ENCODE assay signal across 13 cellular contexts in genomic region chr7:117810642-117811512, GRCh38.
A peak's percentile ranks its signal among the peaks of the same experiment; 100 is the strongest.
DNase-seq lines count a peak whose midpoint lies in the region; ATAC-seq, FAIRE-seq and TF ChIP-seq lines count a peak whose summit lies in the region.
"Had no signal": no experiment of that assay in that cellular context is flagged by ENCODE, and none has a peak within 500 bp of the region (broad histone marks: within the 10 kb centered on the region; RNA-seq: fewer than 3 reads in every experiment).

No MANE protein-coding gene starts in this region.

- H3K27ac ChIP-seq in mesodermal cell (ENCODE audit: low read depth, low read length, severe bottlenecking) (peak overlapping the region; percentile 3), psoas muscle (no peak overlapping the region)
- H3K27ac ChIP-seq: ovary had no signal

- DNase-seq in EL, result peak; percentile 58
- peak; percentile 88 for DNase-seq in NCI-H345 treated with DMSO at 0.1 percent for 48 hours (lab: John Stamatoyannopoulos, UW; ENCODE audit: unreplicated experiment)
- DNase-seq in epithelial cell of esophagus (ENCODE audit: low read depth), result peak; percentile 36
- DNase-seq in effector CD4-positive, alpha-beta T cell, result no peak
- no peak for DNase-seq in psoas muscle
- DNase-seq in H54 (ENCODE audit: insufficient read length, low spot score), result no peak
- DNase-seq: DMS 273 treated with DMSO at 0.1 percent for 48 hours; effector memory CD8-positive, alpha-beta T cell; GOT3; ovary; stimulated activated naive B cell treated with anti-CD40 and anti-IgM and Interleukin-4, amounts not matched to agents 10 μg/mL and 1 μg/mL and 100 μg/mL, for 72 hours had no signal

- FAIRE-seq in H54 (lab: Jason Lieb, UNC), result no peak

- no peak for TF ChIP-seq POLR2A in H54 (IDR thresholded peaks at IDR 0.05; ENCODE audit: low read depth, low read length)

- intact Hi-C loops in psoas muscle (cut with DNase I), result no loop called here

- H3K36me3 ChIP-seq in mesodermal cell (ENCODE audit: control insufficient read depth, insufficient read depth, low read length), result no peaks in the 10 kb centered on the region
- no peaks in the 10 kb centered on the region for H3K36me3 ChIP-seq in psoas muscle (ENCODE audit: insufficient read depth in 1 of 2, low read depth in 1 of 2)
- H3K36me3 ChIP-seq: ovary had no signal

- H3K4me3 ChIP-seq in epithelial cell of esophagus (ENCODE audit: low read length) (no peak overlapping the region), mesodermal cell (ENCODE audit: extremely low read depth, insufficient read depth, low read length, poor library complexity, severe bottlenecking) (no peak overlapping the region), psoas muscle (no peak overlapping the region)
- H3K4me3 ChIP-seq: ovary had no signal

- no peaks in the 10 kb centered on the region for H3K4me1 ChIP-seq in mesodermal cell (ENCODE audit: control insufficient read depth, insufficient read depth, low read length, poor library complexity, severe bottlenecking)
- no peaks in the 10 kb centered on the region for H3K4me1 ChIP-seq in psoas muscle

- no peaks in the 10 kb centered on the region for H3K9me3 ChIP-seq in mesodermal cell (ENCODE audit: control insufficient read depth, low read length)
- no peaks in the 10 kb centered on the region for H3K9me3 ChIP-seq in psoas muscle
- H3K9me3 ChIP-seq: ovary had no signal

- ATAC-seq in psoas muscle, result no peak
- no peak for ATAC-seq in GM19324 (IDR thresholded peaks at IDR 0.05; ENCODE audit: low FRiP score, unreplicated experiment)
- ATAC-seq: effector memory CD8-positive, alpha-beta T cell; stimulated activated naive B cell treated with anti-CD40 and anti-IgM and Interleukin-4, amounts not matched to agents 10 μg/mL and 1 μg/mL and 100 μg/mL, for 72 hours had no signal

- H3K27me3 ChIP-seq in psoas muscle (ENCODE audit: insufficient read depth in 3 of 3, low read length in 2 of 3), result no peaks in the 10 kb centered on the region
- H3K27me3 ChIP-seq: ovary had no signal

- TF ChIP-seq CTCF in epithelial cell of esophagus (IDR thresholded peaks at IDR 0.05; ENCODE audit: insufficient read depth, low read depth, low read length, missing control alignments) (no peak), psoas muscle (IDR thresholded peaks at IDR 0.05) (no peak)

- 17 to 49% methylated on average over 3 of the region's 6 CpGs for WGBS in mesodermal cell (ENCODE audit: insufficient coverage in 2 of 2), 2 experiments
- WGBS in psoas muscle, 3 donors, result 75 to 78% (median 76%) methylated on average over 6 of the region's 6 CpGs

Comparison
In these comparisons a context has a peak if more than half of its experiments do, and no peak if none do; other contexts are left out.
1. DNase-seq: peak in EL (single experiment), NCI-H345 treated with DMSO at 0.1 percent for 48 hours (single experiment) and epithelial cell of esophagus (single experiment); none in effector CD4-positive, alpha-beta T cell (single experiment), psoas muscle (0 of 2) and H54 (single experiment).